ENCODE assay signal across 8 cellular contexts in the genomic region with DNA sequence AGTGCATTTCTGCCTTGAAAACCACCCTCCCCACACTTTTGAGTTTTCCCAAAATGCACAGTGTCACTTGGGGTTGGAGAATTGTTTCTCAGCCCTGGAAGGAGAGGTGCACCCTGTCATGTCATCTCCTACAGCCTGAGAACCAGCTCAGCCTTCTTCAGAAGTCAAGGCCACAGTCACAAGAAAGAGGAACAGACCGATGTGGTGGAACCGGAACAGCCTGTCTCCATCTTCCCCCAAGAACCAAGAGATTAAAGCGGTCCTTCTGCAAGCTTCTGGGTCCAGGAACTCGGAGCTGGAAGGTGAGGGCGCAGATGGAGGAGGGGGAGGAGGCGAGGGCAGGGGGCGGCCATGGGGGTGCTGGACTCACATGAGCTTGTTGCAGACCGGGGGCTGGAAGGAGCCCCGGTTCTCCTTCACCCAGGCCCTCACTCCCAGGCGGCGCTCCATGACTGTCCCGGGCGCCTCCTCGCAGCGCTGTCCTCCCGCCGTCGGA. TPM values are rescaled to one million over a fixed set of nuclear protein-coding genes. Genes with fewer than 3 reads are reported as not detected.
DNase-seq lines count a peak whose midpoint lies in the region; ATAC-seq and TF ChIP-seq lines count a peak whose summit lies in the region.

No MANE protein-coding gene starts in this region.

- H3K36me3 Mint-ChIP-seq in CD4-positive, CD25-positive, alpha-beta regulatory T cell: peaks cover 14% of the 10 kb centered on the region

- peak overlapping the region in 2 of 3 donors; percentile 39 to 48 for H3K27ac Mint-ChIP-seq in CD4-positive, CD25-positive, alpha-beta regulatory T cell

- TF ChIP-seq CTCF in fibroblast of mammary gland (conservative IDR thresholded peaks at IDR 0.05; ENCODE audit: control insufficient read depth, insufficient read depth, low read depth, low read length) (no peak), omental fat pad (IDR thresholded peaks at IDR 0.05) (no peak)

- H3K36me3 ChIP-seq in CD4-positive, CD25-positive, alpha-beta regulatory T cell (ENCODE audit: control insufficient read depth, insufficient read depth, low read length): no peaks in the 10 kb centered on the region

- H3K4me1 Mint-ChIP-seq in CD4-positive, CD25-positive, alpha-beta regulatory T cell: peaks cover 0 to 35% (median 8%) of the 10 kb centered on the region in 4 donors

- H3K27me3 Mint-ChIP-seq in CD4-positive, CD25-positive, alpha-beta regulatory T cell: peaks cover 69% of the 10 kb centered on the region

- H3K4me3 Mint-ChIP-seq in CD4-positive, CD25-positive, alpha-beta regulatory T cell: peak overlapping the region in 3 of 4 donors; percentile 4 to 86 (median 79)

- peaks cover 14% of the 10 kb centered on the region for H3K4me1 ChIP-seq in CD4-positive, CD25-positive, alpha-beta regulatory T cell (ENCODE audit: control insufficient read depth, insufficient read depth, low read length, poor library complexity, severe bottlenecking)

- peak; percentile 27 to 36 for ATAC-seq in CD4-positive, CD25-positive, alpha-beta regulatory T cell (ENCODE audit: low read depth in 2 of 2)
- ATAC-seq in GM21786 (IDR thresholded peaks at IDR 0.05; ENCODE audit: unreplicated experiment): peak; percentile 23
- ATAC-seq in omental fat pad (ENCODE audit: low FRiP score): peak; percentile 33
- ATAC-seq in HG03108 (IDR thresholded peaks at IDR 0.05; ENCODE audit: unreplicated experiment): no peak
- no peak for ATAC-seq in GM21528 (IDR thresholded peaks at IDR 0.05; ENCODE audit: low FRiP score, unreplicated experiment)
- no peak for ATAC-seq in HG03139 (IDR thresholded peaks at IDR 0.05; ENCODE audit: unreplicated experiment)

- H3K27me3 ChIP-seq in CD4-positive, CD25-positive, alpha-beta regulatory T cell (ENCODE audit: control insufficient read depth, insufficient read depth, low read length): peaks cover 26% of the 10 kb centered on the region

- H3K4me3 ChIP-seq in CD4-positive, CD25-positive, alpha-beta regulatory T cell (ENCODE audit: low read depth, low read length): no peak overlapping the region
- H3K4me3 ChIP-seq in fibroblast of mammary gland (ENCODE audit: control insufficient read depth, low read depth, low read length): peak overlapping the region; percentile 27

- peaks cover 0 to 4% (median 0%) of the 10 kb centered on the region in 7 donors for H3K9me3 Mint-ChIP-seq in CD4-positive, CD25-positive, alpha-beta regulatory T cell

- no peak overlapping the region for H3K27ac ChIP-seq in CD4-positive, CD25-positive, alpha-beta regulatory T cell (ENCODE audit: insufficient read depth, low read length, poor library complexity, severe bottlenecking)

- H3K9me3 ChIP-seq in CD4-positive, CD25-positive, alpha-beta regulatory T cell (ENCODE audit: control insufficient read depth in 2 of 2, low read length in 2 of 2): no peaks in the 10 kb centered on the region

- DNase-seq in CD4-positive, CD25-positive, alpha-beta regulatory T cell: peak in 1 of 3 donors; percentile 18
- peak; percentile 40 for DNase-seq in SKM-1 (lab: John Stamatoyannopoulos, UW; ENCODE audit: unreplicated experiment)
- no peak for DNase-seq in fibroblast of mammary gland (ENCODE audit: low read depth)
- no peak for DNase-seq in omental fat pad (ENCODE audit: low spot score)

RNA-seq across cellular contexts. Expression of a gene that starts 0.2 kb away (rescaled TPM):
- not detected for total RNA-seq in CD4-positive, CD25-positive, alpha-beta regulatory T cell
- under 1 TPM in 1 of 4 donors, not detected in 3; 0.27 TPM for polyA plus RNA-seq in CD4-positive, CD25-positive, alpha-beta regulatory T cell
- total RNA-seq in omental fat pad: 1 to 10 TPM; 3.0 to 7.2 (median 3.9) TPM

RNA-seq across cellular contexts. Expression of a gene that starts 28.2 kb away (rescaled TPM):
- not detected for total RNA-seq in CD4-positive, CD25-positive, alpha-beta regulatory T cell
- under 1 TPM in 1 of 4 donors, not detected in 3; 0.09 TPM for polyA plus RNA-seq in CD4-positive, CD25-positive, alpha-beta regulatory T cell
- under 1 TPM in 3 of 4 donors, not detected in 1; 0.44 to 0.96 (median 0.65) TPM for total RNA-seq in omental fat pad

Comparison
In these comparisons a context has a peak if more than half of its experiments do, and no peak if none do; other contexts are left out.
1. ATAC-seq: peak in CD4-positive, CD25-positive, alpha-beta regulatory T cell (2 of 2), GM21786 (single experiment) and omental fat pad (single experiment); none in HG03108 (single experiment), GM21528 (single experiment) and HG03139 (single experiment).